In genomic region chr15:99454941-99455795, GRCh38 we compare ENCODE assay signal across 8 cellular contexts.
DNase-seq lines count a peak whose midpoint lies in the region; ATAC-seq and TF ChIP-seq lines count a peak whose summit lies in the region.

No MANE protein-coding gene starts in this region.

- H4K20me1 ChIP-seq in GM23338 (replicated peaks; ENCODE audit: insufficient read depth): no peaks in the 10 kb centered on the region

- H2AFZ ChIP-seq in GM23338: no peak overlapping the region

- no peaks in the 10 kb centered on the region for H3K4me1 Mint-ChIP-seq in GM23338

- H3F3A ChIP-seq in GM23338 (replicated peaks; ENCODE audit: low read depth): no peaks in the 10 kb centered on the region

- DNase-seq in Ammon's horn (ENCODE audit: low spot score) (peak; percentile 71), RKO (ENCODE audit: low spot score) (peak; percentile 18), fibroblast of peridontal ligament (ENCODE audit: extremely low read depth) (peak; percentile 85), occipital lobe (lab: John Stamatoyannopoulos, UW) (peak; percentile 75), NCI-H146 treated with DMSO at 0.1 percent for 48 hours (lab: John Stamatoyannopoulos, UW; ENCODE audit: unreplicated experiment) (no peak), GM23338 (ENCODE audit: low spot score) (no peak), NCI-H1930 (lab: John Stamatoyannopoulos, UW) (no peak), GM19238 (ENCODE audit: insufficient read length, low spot score) (no peak)

- no peaks in the 10 kb centered on the region for H3K79me2 ChIP-seq in GM23338 (replicated peaks; ENCODE audit: insufficient read depth)

- no peaks in the 10 kb centered on the region for H3K9me2 ChIP-seq in GM23338 (ENCODE audit: insufficient read depth)

- H3K4me3 Mint-ChIP-seq in GM23338: no peak overlapping the region

- H3K27ac ChIP-seq in GM23338 (ENCODE audit: low read depth): no peak overlapping the region

- no peaks in the 10 kb centered on the region; the same call in 2 of the 3 replicates for H3K36me3 Mint-ChIP-seq in GM23338 (ENCODE audit: low read depth)

- H3K36me3 ChIP-seq in GM23338 (ENCODE audit: insufficient read depth): no peaks in the 10 kb centered on the region; the same call in 1 of the 2 replicates

- H3K9me3 Mint-ChIP-seq in GM23338: peaks cover 6% of the 10 kb centered on the region; the same call in 1 of the 3 replicates

- no peaks in the 10 kb centered on the region for H3K27me3 ChIP-seq in GM23338 (ENCODE audit: insufficient read depth)

- no peak overlapping the region for H3K4me2 ChIP-seq in GM23338

- H3K27ac Mint-ChIP-seq in GM23338: no peak overlapping the region

- no peak overlapping the region for H3K4me3 ChIP-seq in GM23338

- peaks cover 7% of the 10 kb centered on the region for H3K27me3 Mint-ChIP-seq in GM23338 (ENCODE audit: insufficient read depth, low read depth, poor library complexity)

- no peak; the same call in 2 of the 3 replicates for ATAC-seq in GM23338

- no peaks in the 10 kb centered on the region for H3K4me1 ChIP-seq in GM23338 (ENCODE audit: insufficient read depth)

- no peak for TF ChIP-seq CTCF in GM23338 (conservative IDR thresholded peaks at IDR 0.05; ENCODE audit: low read depth in 2 of 2)

TF ChIP-seq in GM23338, 12 proteins besides CTCF, POLR2A, EP300 and RAD21:
- TF ChIP-seq JUNB (IDR thresholded peaks at IDR 0.05; ENCODE audit: unreplicated experiment) (no peak), EZH2 (IDR thresholded peaks at IDR 0.05; ENCODE audit: low read depth, unreplicated experiment) (no peak), ETS1 (IDR thresholded peaks at IDR 0.05) (no peak), ZNF331 (CRISPR knock-in tag; IDR thresholded peaks at IDR 0.05; ENCODE audit: low read depth) (no peak), POLR2AphosphoS5 (IDR thresholded peaks at IDR 0.05; ENCODE audit: low read depth) (no peak), CREB1 (CRISPR knock-in tag; IDR thresholded peaks at IDR 0.05; ENCODE audit: low read depth) (no peak), ZNF462 (CRISPR knock-in tag; IDR thresholded peaks at IDR 0.05) (no peak), REST (IDR thresholded peaks at IDR 0.05; ENCODE audit: unreplicated experiment) (no peak), STAT1 (IDR thresholded peaks at IDR 0.05; ENCODE audit: unreplicated experiment) (no peak)

Comparison
In these comparisons a context has a peak if more than half of its experiments do, and no peak if none do; other contexts are left out.
1. DNase-seq: peak in Ammon's horn (single experiment), RKO (single experiment), fibroblast of peridontal ligament (single experiment) and occipital lobe (single experiment); none in NCI-H146 treated with DMSO at 0.1 percent for 48 hours (single experiment), GM23338 (single experiment), NCI-H1930 (0 of 2) and GM19238 (single experiment).